ENCODE assay signal across 7 cellular contexts in the genomic region with DNA sequence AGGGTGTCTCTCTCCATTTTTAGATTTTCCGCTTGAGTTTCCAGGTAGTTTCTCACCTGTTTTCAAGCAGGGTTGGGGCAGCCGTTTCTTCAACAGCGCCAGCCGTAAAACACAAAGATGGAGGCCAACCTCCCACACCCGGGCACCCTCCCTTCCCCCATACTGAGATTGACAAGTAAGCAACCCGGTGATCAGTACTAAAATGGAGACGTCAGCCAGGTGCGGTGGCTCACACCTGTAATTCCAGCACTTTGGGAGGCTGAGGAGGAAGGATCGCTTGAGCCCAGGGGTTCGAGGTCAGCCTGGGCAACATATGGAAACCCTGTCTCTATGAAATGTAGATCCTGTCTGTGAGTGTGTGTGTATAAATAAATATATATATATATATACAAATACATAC. TPM values are rescaled to one million over a fixed set of nuclear protein-coding genes. Genes with fewer than 3 reads are reported as not detected.
A peak's percentile ranks its signal among the peaks of the same experiment; 100 is the strongest.
DNase-seq lines count a peak whose midpoint lies in the region; ATAC-seq and TF ChIP-seq lines count a peak whose summit lies in the region.

No MANE protein-coding gene starts in this region.

- no peaks in the 10 kb centered on the region for H3K36me3 ChIP-seq in CD8-positive, alpha-beta memory T cell (ENCODE audit: insufficient read depth, low read length)
- H3K36me3 ChIP-seq in MG63 = no peaks in the 10 kb centered on the region; the same call in 1 of the 2 replicates
- H3K36me3 ChIP-seq in ovary = no peaks in the 10 kb centered on the region

- H3K27ac ChIP-seq in CD8-positive, alpha-beta memory T cell (ENCODE audit: low read depth, low read length) = no peak overlapping the region
- peak overlapping the region in 2 of 59 donors; percentile 49 to 74 for H3K27ac ChIP-seq in dorsolateral prefrontal cortex
- peak overlapping the region in 1 of 2 donors; percentile 78 for H3K27ac ChIP-seq in ovary

- peak overlapping the region; percentile 41 to 99 (median 96) for H3K4me3 Mint-ChIP-seq in CD8-positive, alpha-beta memory T cell
- no peak overlapping the region for H3K4me3 Mint-ChIP-seq in progenitor cell of endocrine pancreas (ENCODE audit: low read depth)

- peak overlapping the region in 3 of 8 donors; percentile 28 to 93 (median 79) for H3K27ac Mint-ChIP-seq in CD8-positive, alpha-beta memory T cell
- H3K27ac Mint-ChIP-seq in progenitor cell of endocrine pancreas = no peak overlapping the region

- peaks cover 0 to 3% of the 10 kb centered on the region in 2 donors for H3K27me3 Mint-ChIP-seq in CD8-positive, alpha-beta memory T cell
- no peaks in the 10 kb centered on the region for H3K27me3 Mint-ChIP-seq in progenitor cell of endocrine pancreas

- H3K27me3 ChIP-seq in CD8-positive, alpha-beta memory T cell (ENCODE audit: insufficient read depth, low read length, poor library complexity, severe bottlenecking) = no peaks in the 10 kb centered on the region
- peaks cover 2% of the 10 kb centered on the region for H3K27me3 ChIP-seq in MG63
- H3K27me3 ChIP-seq in dorsolateral prefrontal cortex = no peaks in the 10 kb centered on the region
- H3K27me3 ChIP-seq in ovary = no peaks in the 10 kb centered on the region

- no peak overlapping the region for H3K4me3 ChIP-seq in CD8-positive, alpha-beta memory T cell (ENCODE audit: low read length)
- peak overlapping the region; percentile 88 for H3K4me3 ChIP-seq in MG63
- H3K4me3 ChIP-seq in dorsolateral prefrontal cortex = peak overlapping the region in 57 of 59 donors; percentile 71 to 100 (median 93)
- no peak overlapping the region for H3K4me3 ChIP-seq in ovary

- peaks cover 29% of the 10 kb centered on the region for H3K4me1 ChIP-seq in CD8-positive, alpha-beta memory T cell (ENCODE audit: insufficient read depth, low read length)
- H3K4me1 ChIP-seq in ovary (ENCODE audit: insufficient read depth) = peaks cover 5% of the 10 kb centered on the region

- TF ChIP-seq POLR2A in ovary (IDR thresholded peaks at IDR 0.05) = no peak

- TF ChIP-seq EP300 in ovary (IDR thresholded peaks at IDR 0.05) = no peak

- H3K36me3 Mint-ChIP-seq in CD8-positive, alpha-beta memory T cell = peaks cover 0 to 16% (median 0%) of the 10 kb centered on the region in 3 donors
- peaks cover 11% of the 10 kb centered on the region for H3K36me3 Mint-ChIP-seq in progenitor cell of endocrine pancreas (ENCODE audit: insufficient read depth)

- no peaks in the 10 kb centered on the region for H3K9me3 Mint-ChIP-seq in CD8-positive, alpha-beta memory T cell
- H3K9me3 Mint-ChIP-seq in progenitor cell of endocrine pancreas (ENCODE audit: low read depth) = no peaks in the 10 kb centered on the region

- WGBS in ovary, 3 donors = 45 to 54% (median 46%) methylated on average over 10 of the region's 10 CpGs

- no peak for ATAC-seq in HG02970 (IDR thresholded peaks at IDR 0.05; ENCODE audit: low FRiP score, unreplicated experiment)

- peak in 1 of 56 donors; percentile 3 for TF ChIP-seq CTCF in dorsolateral prefrontal cortex (IDR thresholded peaks at IDR 0.05 in 54 of 56, conservative IDR thresholded peaks at IDR 0.05 in 2 of 56; ENCODE audit: low read depth in 1 of 56, partially characterized antibody in 56 of 56)
- no peak for TF ChIP-seq CTCF in ovary (IDR thresholded peaks at IDR 0.05)
- no peak for TF ChIP-seq CTCF in progenitor cell of endocrine pancreas (IDR thresholded peaks at IDR 0.05; ENCODE audit: unreplicated experiment)

- H3K4me1 Mint-ChIP-seq in CD8-positive, alpha-beta memory T cell = peaks cover 45 to 72% (median 70%) of the 10 kb centered on the region in 3 donors
- peaks cover 14% of the 10 kb centered on the region for H3K4me1 Mint-ChIP-seq in progenitor cell of endocrine pancreas (ENCODE audit: low read depth)

- CTCF ChIA-PET in CD8-positive, alpha-beta memory T cell (lab: Charles Lee) = interaction anchor here (1.0 to 2.1 kb wide), 6 partner anchors 9 to 330 kb away, joined by 3 to 12 read pairs (median 6); partner anchors contain the start of gene NMB

- no peaks in the 10 kb centered on the region for H3K9me3 ChIP-seq in CD8-positive, alpha-beta memory T cell (ENCODE audit: low read length)
- H3K9me3 ChIP-seq in MG63 (no peaks in the 10 kb centered on the region), ovary (no peaks in the 10 kb centered on the region)

- POLR2A ChIA-PET in CD8-positive, alpha-beta memory T cell (lab: Charles Lee) = interaction anchor here (1.5 to 3.3 kb wide), 3 partner anchors 31 to 116 kb away, joined by 4 to 11 read pairs (median 10); partner anchors contain the start of genes SEC11A and WDR73

- intact Hi-C loops in dorsolateral prefrontal cortex (cut with DNase I) = loop anchor here (1.0 to 10.0 kb wide), 10 partner anchors 31 to 445 kb away; partner anchors contain the start of genes SEC11A (in 2 of the 2), NMB (in 1 of the 2), WDR73 (in 1 of the 2) and ZNF592 (in 1 of the 2)
- intact Hi-C loops in ovary (cut with DNase I) = loop anchor here (5.0 to 10.0 kb wide), 3 partner anchors 55 to 327 kb away; partner anchors contain the start of genes NMB (in 1 of the 4) and WDR73 (in 1 of the 4)

- no peak for DNase-seq in CD8-positive, alpha-beta memory T cell
- DNase-seq in MG63 (no peak), dorsolateral prefrontal cortex (no peak), ovary (peak in 3 of 5 donors; percentile 28 to 48 (median 39)), middle frontal gyrus (ENCODE audit: extremely low spot score, low spot score) (no peak), progenitor cell of endocrine pancreas (ENCODE audit: low spot score, unreplicated experiment) (no peak)

RNA-seq across cellular contexts. Expression of gene ZSCAN2, which starts 0.9 kb away (rescaled TPM):
- total RNA-seq in CD8-positive, alpha-beta memory T cell = 10 to 100 TPM; 13.5 to 14.3 TPM
- 6.0 TPM for polyA plus RNA-seq in CD8-positive, alpha-beta memory T cell
- total RNA-seq in MG63 (2014; rRNA removed; shearing (Covaris generic); ENCODE audit: low replicate concordance) = 6.9 and 11.0 TPM in 2 replicates
- total RNA-seq in dorsolateral prefrontal cortex = 10 to 100 TPM in 8 of 120 experiments, 1 to 10 TPM in 112; 3.6 to 14.0 (median 7.1) TPM
- 10 to 100 TPM in 3 of 7 donors, 1 to 10 TPM in 4; 5.6 to 13.3 (median 9.2) TPM for total RNA-seq in ovary
- 1 to 10 TPM; 6.8 to 8.2 TPM for polyA plus RNA-seq in ovary
- total RNA-seq in progenitor cell of endocrine pancreas = 44.6 and 46.7 TPM in 2 replicates

RNA-seq across cellular contexts. Expression of gene WDR73, which starts 54.2 kb away (rescaled TPM):
- total RNA-seq in CD8-positive, alpha-beta memory T cell = 10 to 100 TPM; 26.7 to 27.7 TPM
- 14.8 TPM for polyA plus RNA-seq in CD8-positive, alpha-beta memory T cell
- 34.2 and 34.3 TPM in 2 replicates for total RNA-seq in MG63 (2014; rRNA removed; shearing (Covaris generic); ENCODE audit: low replicate concordance)
- total RNA-seq in dorsolateral prefrontal cortex (10 to 100 TPM; 13.8 to 34.6 (median 19.4) TPM), ovary (10 to 100 TPM; 18.8 to 36.1 (median 26.9) TPM), progenitor cell of endocrine pancreas (65.7 and 69.8 TPM in 2 replicates)
- 10 to 100 TPM; 19.9 to 20.7 TPM for polyA plus RNA-seq in ovary

RNA-seq across cellular contexts. Expression of gene NMB, which starts 58.1 kb away (rescaled TPM):
- total RNA-seq in CD8-positive, alpha-beta memory T cell = 1 to 10 TPM; 3.6 to 5.2 TPM
- 3.9 TPM for polyA plus RNA-seq in CD8-positive, alpha-beta memory T cell
- total RNA-seq in MG63 (2014; rRNA removed; shearing (Covaris generic); ENCODE audit: low replicate concordance) = 0.25 TPM in 1 of 2 replicates, not detected in the other
- 10 to 100 TPM in 7 of 120 experiments, 1 to 10 TPM in 112, under 1 TPM in 1; 0.71 to 14.1 (median 4.9) TPM for total RNA-seq in dorsolateral prefrontal cortex
- total RNA-seq in ovary = 10 to 100 TPM in 1 of 7 donors, 1 to 10 TPM in 6; 5.1 to 11.5 (median 7.3) TPM
- polyA plus RNA-seq in ovary = 1 to 10 TPM; 2.7 to 7.3 TPM
- total RNA-seq in progenitor cell of endocrine pancreas = 4.9 and 6.1 TPM in 2 replicates

Comparison
In these comparisons a context has a peak if more than half of its experiments do, and no peak if none do; other contexts are left out.
1. DNase-seq: peak in ovary (3 of 5); none in CD8-positive, alpha-beta memory T cell (0 of 5), MG63 (single experiment), dorsolateral prefrontal cortex (0 of 10), middle frontal gyrus (single experiment) and progenitor cell of endocrine pancreas (single experiment).
2. H3K4me3 ChIP-seq: peak in MG63 (single experiment) and dorsolateral prefrontal cortex (57 of 59); none in CD8-positive, alpha-beta memory T cell (single experiment) and ovary (single experiment).